ENCODE assay signal across 1 cellular context in the genomic region with DNA sequence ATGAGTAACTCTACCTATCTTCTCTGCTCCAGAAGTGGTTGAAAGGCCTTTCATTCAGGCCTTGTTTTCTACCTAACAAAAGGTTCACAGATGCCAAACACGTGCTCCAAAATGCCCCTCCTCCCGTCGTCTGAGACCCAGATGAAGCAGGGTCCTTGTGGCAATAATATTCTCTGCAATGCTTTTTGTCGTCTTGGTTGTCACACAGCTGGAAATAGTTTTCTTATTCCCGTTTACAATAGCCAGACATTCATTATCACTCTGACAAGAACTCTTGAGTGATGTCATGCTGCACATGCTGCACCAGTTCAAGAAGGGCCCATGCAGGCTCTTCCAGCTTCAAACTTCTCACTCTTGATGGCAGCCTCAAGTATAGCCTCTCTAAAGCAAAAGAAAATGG.
TF ChIP-seq lines count a peak whose summit lies in the region.

No MANE protein-coding gene starts in this region.

TF ChIP-seq in H1, 55 proteins besides CTCF, POLR2A, EP300 and RAD21:
- TF ChIP-seq, protein P1, sequence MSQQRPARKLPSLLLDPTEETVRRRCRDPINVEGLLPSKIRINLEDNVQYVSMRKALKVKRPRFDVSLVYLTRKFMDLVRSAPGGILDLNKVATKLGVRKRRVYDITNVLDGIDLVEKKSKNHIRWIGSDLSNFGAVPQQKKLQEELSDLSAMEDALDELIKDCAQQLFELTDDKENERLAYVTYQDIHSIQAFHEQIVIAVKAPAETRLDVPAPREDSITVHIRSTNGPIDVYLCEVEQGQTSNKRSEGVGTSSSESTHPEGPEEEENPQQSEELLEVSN (IDR thresholded peaks at IDR 0.05), result peak; percentile 55; the same call in 1 of the 2 replicates
- TF ChIP-seq, protein P2, sequence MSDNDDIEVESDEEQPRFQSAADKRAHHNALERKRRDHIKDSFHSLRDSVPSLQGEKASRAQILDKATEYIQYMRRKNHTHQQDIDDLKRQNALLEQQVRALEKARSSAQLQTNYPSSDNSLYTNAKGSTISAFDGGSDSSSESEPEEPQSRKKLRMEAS (IDR thresholded peaks at IDR 0.05), result peak; percentile 70
- no peak for TF ChIP-seq TCF12 (IDR thresholded peaks at IDR 0.05; ENCODE audit: low read depth, low read length)
- no peak for TF ChIP-seq BRCA1 (IDR thresholded peaks at IDR 0.05; ENCODE audit: low read depth, low read length)
